Comparison of ENCODE assay signal across 8 cellular contexts in the genomic region with DNA sequence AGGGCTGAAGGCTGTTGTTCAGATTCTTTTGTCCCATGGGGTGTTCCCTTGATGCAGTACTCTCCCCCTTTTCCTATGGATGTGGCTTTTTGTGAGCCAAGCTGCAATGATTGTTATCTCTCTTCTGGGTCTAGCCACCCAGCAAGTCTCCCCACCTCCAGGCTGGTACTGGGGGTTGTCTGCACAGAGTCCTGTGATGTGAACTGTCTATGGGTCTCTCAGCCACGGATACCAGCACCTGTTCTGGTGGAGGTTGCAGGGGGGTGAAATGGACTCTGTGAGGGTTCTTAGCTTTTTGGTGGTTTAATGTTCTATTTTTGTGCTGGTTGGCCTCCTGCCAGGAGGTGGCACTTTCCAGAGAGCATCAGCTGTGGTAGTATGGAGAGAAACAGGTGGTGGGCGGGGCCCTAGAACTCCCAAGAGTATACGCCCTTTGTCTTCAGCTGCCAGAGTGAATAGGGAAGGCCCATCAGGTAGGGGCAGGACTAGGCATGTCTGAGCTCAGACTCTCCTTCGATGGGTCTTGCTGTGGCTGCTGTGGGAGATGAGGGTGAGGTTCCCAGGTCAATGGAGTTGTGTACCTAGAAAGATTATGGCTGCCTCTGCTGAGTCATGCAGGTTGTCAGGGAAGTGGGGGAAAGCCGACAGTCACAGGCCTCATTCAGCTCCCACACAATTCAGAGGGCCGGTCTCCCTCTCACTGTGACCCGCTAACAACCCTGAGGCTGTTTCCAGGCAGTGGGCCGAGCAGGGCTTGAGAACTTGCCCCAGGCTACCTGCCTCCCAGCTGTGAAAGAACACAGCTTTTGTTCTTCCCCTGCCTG.
DNase-seq lines count a peak whose midpoint lies in the region; ATAC-seq and TF ChIP-seq lines count a peak whose summit lies in the region.
"Not testable (repeated sequence)": the region's sequence is repeated elsewhere in the genome, so short reads cannot be mapped to it uniquely, and the experiment has no call there.

No MANE protein-coding gene starts in this region.

- H3K4me3 Mint-ChIP-seq in WTC11, neural crest cell: not testable (repeated sequence)

- CTCF ChIA-PET in WTC11 (lab: Charles Lee): interaction anchor here (0.7 to 1.7 kb wide), 6 partner anchors 29 to 780 kb away, joined by 3 to 5 read pairs (median 3); no protein-coding TSS in a partner anchor

- DNase-seq in M059J (ENCODE audit: low read depth) (peak; percentile 68), NCI-H2081 treated with DMSO at 0.1 percent for 48 hours (lab: John Stamatoyannopoulos, UW) (peak; percentile 85), NCI-H748 (lab: John Stamatoyannopoulos, UW; ENCODE audit: unreplicated experiment) (peak; percentile 98), WTC11 (ENCODE audit: low spot score) (peak; percentile 30), epithelial cell of prostate (ENCODE audit: low read depth, low spot score) (peak; percentile 94), neural crest cell (ENCODE audit: low read depth, low spot score) (peak; percentile 38)

- peak overlapping the region; percentile 54 for H3K27ac Mint-ChIP-seq in WTC11
- H3K27ac Mint-ChIP-seq in neural crest cell (ENCODE audit: unreplicated experiment): peak overlapping the region; percentile 97

- peaks cover 47% of the 10 kb centered on the region for H3K36me3 Mint-ChIP-seq in WTC11
- peaks cover 16% of the 10 kb centered on the region for H3K36me3 Mint-ChIP-seq in neural crest cell (ENCODE audit: low read depth)

- H3K27ac ChIP-seq in C4-2B: peak overlapping the region; percentile 0; the same call in 1 of the 2 replicates
- H3K27ac ChIP-seq in epithelial cell of prostate: peak overlapping the region; percentile 92

- peaks cover 56% of the 10 kb centered on the region for H3K9me3 Mint-ChIP-seq in WTC11
- peaks cover 21% of the 10 kb centered on the region for H3K9me3 Mint-ChIP-seq in neural crest cell

- H3K4me1 Mint-ChIP-seq in WTC11: peaks cover 18% of the 10 kb centered on the region
- H3K4me1 Mint-ChIP-seq in neural crest cell: peaks cover 33% of the 10 kb centered on the region

- ATAC-seq in GM19463 (IDR thresholded peaks at IDR 0.05; ENCODE audit: unreplicated experiment) (peak; percentile 48), WTC11 (peak; percentile 81)

- not testable (repeated sequence) for TF ChIP-seq CTCF in C4-2B (conservative IDR thresholded peaks at IDR 0.05); WTC11 (IDR thresholded peaks at IDR 0.05); neural crest cell (conservative IDR thresholded peaks at IDR 0.05)

- H3K27me3 Mint-ChIP-seq in WTC11 (ENCODE audit: low read depth); neural crest cell (ENCODE audit: low read depth): not testable (repeated sequence)

- POLR2A ChIA-PET in WTC11 (lab: Charles Lee): not testable (repeated sequence)

TF ChIP-seq in WTC11, 78 proteins besides CTCF, POLR2A, EP300 and RAD21:
- peak; percentile 73 for TF ChIP-seq NFE2L1 (CRISPR knock-in tag; IDR thresholded peaks at IDR 0.05)

Comparison
In these comparisons a context has a peak if more than half of its experiments do, and no peak if none do; other contexts are left out.
1. Peak in every context shown above with its lines: DNase-seq, ATAC-seq and H3K27ac ChIP-seq.
2. DNase-seq: peak in every context shown above with its lines; median percentile 98 in NCI-H748; 94 in epithelial cell of prostate; 85 in NCI-H2081 treated with DMSO at 0.1 percent for 48 hours; 68 in M059J; 38 in neural crest cell; 30 in WTC11.